In genomic region chr10:69515699-69516547, GRCh38 we compare ENCODE assay signal across 8 cellular contexts. TPM values are rescaled to one million over a fixed set of nuclear protein-coding genes. Genes with fewer than 3 reads are reported as not detected.
DNase-seq lines count a peak whose midpoint lies in the region; ATAC-seq and TF ChIP-seq lines count a peak whose summit lies in the region.

No MANE protein-coding gene starts in this region.

- H3K27ac ChIP-seq in coronary artery: no peak overlapping the region
- no peak overlapping the region for H3K27ac ChIP-seq in lower lobe of right lung

- intact Hi-C loops in lower lobe of right lung (cut with DNase I): loop anchor here (10.0 kb wide), 1 partner anchor 129 kb away; no protein-coding TSS in a partner anchor

- TF ChIP-seq CTCF in coronary artery (IDR thresholded peaks at IDR 0.05) (peak; percentile 69), lower lobe of right lung (IDR thresholded peaks at IDR 0.05) (peak; percentile 77)

- no peaks in the 10 kb centered on the region for H3K4me1 ChIP-seq in lower lobe of right lung

- H3K9me3 ChIP-seq in lower lobe of right lung: no peaks in the 10 kb centered on the region

- no peak overlapping the region for H3K4me3 ChIP-seq in coronary artery
- H3K4me3 ChIP-seq in lower lobe of right lung: no peak overlapping the region

- DNase-seq in EL (peak; percentile 65), NCI-H526 treated with DMSO at 0.1 percent for 48 hours (lab: John Stamatoyannopoulos, UW) (peak; percentile 25), coronary artery (ENCODE audit: low spot score) (no peak), lower lobe of right lung (peak; percentile 75)
- DNase-seq in activated CD4-positive, alpha-beta T cell treated with anti-CD3 and anti-CD28 coated beads, Interleukin-2, amount 50 U/mL, for 1 hour: peak; percentile 81
- peak; percentile 47 to 58 for DNase-seq in stimulated activated CD8-positive, alpha-beta memory T cell treated with anti-CD3 and anti-CD28 coated beads, Interleukin-15, amount 100 ng/mL, for 4 hours (ENCODE audit: low read depth in 2 of 2)

- ATAC-seq in HG03045 (IDR thresholded peaks at IDR 0.05; ENCODE audit: unreplicated experiment) (peak; percentile 62), lower lobe of right lung (peak; percentile 90 to 94), HG03378 (IDR thresholded peaks at IDR 0.05; ENCODE audit: unreplicated experiment) (no peak)

- H3K36me3 ChIP-seq in lower lobe of right lung: no peaks in the 10 kb centered on the region

- no peaks in the 10 kb centered on the region for H3K27me3 ChIP-seq in lower lobe of right lung (ENCODE audit: low read depth)

RNA-seq across cellular contexts. Expression of gene NEUROG3, which starts 57.3 kb away (rescaled TPM):
- total RNA-seq in lower lobe of right lung: not detected
